Comparison of ENCODE assay signal across 8 cellular contexts in the genomic region with DNA sequence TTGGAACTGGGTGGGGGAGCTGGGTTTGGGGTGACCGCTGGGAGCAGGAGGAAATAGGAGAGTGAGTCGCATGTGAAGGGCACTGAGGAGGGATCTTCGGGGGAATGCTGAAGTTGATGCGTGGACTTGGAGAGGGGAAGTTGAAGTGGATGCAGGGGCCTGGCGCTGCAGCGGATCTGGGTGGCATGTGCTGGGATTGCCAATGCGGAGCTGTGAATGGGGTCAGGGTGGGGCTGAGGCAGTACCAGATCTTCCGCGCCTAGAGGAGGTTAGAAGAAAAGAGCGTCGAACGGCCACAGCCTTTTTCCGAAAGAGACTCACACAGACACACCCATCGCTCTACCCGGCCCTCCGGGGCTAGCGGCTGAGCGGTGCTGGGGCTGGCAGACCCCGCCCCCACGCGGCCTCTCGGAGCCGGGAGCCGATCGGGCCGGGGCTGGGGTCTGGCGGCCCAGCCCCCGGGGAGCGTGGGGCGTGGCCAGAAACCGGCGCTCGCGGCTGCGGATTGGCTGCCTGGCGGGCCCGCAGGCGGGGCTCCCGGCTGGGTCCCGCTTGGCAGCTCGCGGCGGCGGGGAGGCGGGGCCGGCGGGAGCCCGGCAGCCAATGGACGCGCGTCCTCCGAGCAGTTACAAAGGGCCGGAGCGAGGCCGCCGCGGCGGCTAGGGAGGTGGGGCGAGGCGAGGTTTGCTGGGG. TPM values are rescaled to one million over a fixed set of nuclear protein-coding genes. Genes with fewer than 3 reads are reported as not detected.
DNase-seq lines count a peak whose midpoint lies in the region; ATAC-seq, FAIRE-seq and TF ChIP-seq lines count a peak whose summit lies in the region.

Gene TGFBR1, plus strand, starts transcription at position 655 of the 693 bp plus-strand sequence. CDS start 93 bp downstream, outside the sequence.

- intact Hi-C loops in kidney (cut with DNase I): no loop called here

- H3K4me1 ChIP-seq in kidney (ENCODE audit: control insufficient read depth in 1 of 2, insufficient read depth in 1 of 2, low read depth in 1 of 2, low read length in 2 of 2): peaks cover 15 to 22% of the 10 kb centered on the region in 2 donors

- ATAC-seq in GM19035 (IDR thresholded peaks at IDR 0.05; ENCODE audit: unreplicated experiment) (peak; percentile 92), HG03354 (IDR thresholded peaks at IDR 0.05; ENCODE audit: poor library complexity, severe bottlenecking, unreplicated experiment) (peak; percentile 88)

- H3K4me3 ChIP-seq in kidney (ENCODE audit: low read length in 2 of 2): peak within 1 kb of the TSS; percentile 73 to 78

- H3K36me3 ChIP-seq in kidney (ENCODE audit: control insufficient read depth in 1 of 2, insufficient read depth in 2 of 2, low read length in 2 of 2): no peaks in the 10 kb centered on the region

- DNase-seq in AG09319 (ENCODE audit: extremely low read depth, low read depth) (peak; percentile 72), NCI-H460 (ENCODE audit: extremely low read depth, low read depth) (peak; percentile 90), cerebellum (ENCODE audit: low spot score) (peak; percentile 98), kidney (peak; percentile 98)
- DNase-seq in activated CD4-positive, alpha-beta T cell treated with anti-CD3 and anti-CD28 coated beads for 24 hours (ENCODE audit: low read depth in 2 of 2): peak; percentile 84 to 85
- peak; percentile 95 for DNase-seq in stimulated activated CD4-positive, alpha-beta T cell treated with anti-CD3 and anti-CD28 coated beads, Interleukin-15, amount 100 ng/mL, for 24 hours

- no peak for FAIRE-seq in kidney (lab: Jason Lieb, UNC)

- TF ChIP-seq CTCF in AG09319 (IDR thresholded peaks at IDR 0.05; ENCODE audit: low read depth, low read length) (no peak; the same call in none of the 2 replicates), kidney (IDR thresholded peaks at IDR 0.05; ENCODE audit: borderline replicate concordance, extremely low read depth, insufficient read depth) (no peak)

- H3K9ac ChIP-seq in kidney (ENCODE audit: low read length in 2 of 2): peak within 1 kb of the TSS; percentile 15 to 51

- no peaks in the 10 kb centered on the region for H3K9me3 ChIP-seq in kidney (ENCODE audit: control insufficient read depth in 1 of 2, low read length in 2 of 2)

- peak within 1 kb of the TSS; percentile 69 to 73 for H3K27ac ChIP-seq in kidney (ENCODE audit: low read depth in 2 of 2, low read length in 2 of 2)

RNA-seq across cellular contexts. Expression of gene TGFBR1, which starts in this region (rescaled TPM):
- total RNA-seq in NCI-H460 (2014; rRNA removed; shearing (Covaris generic)): 78.3 and 85.6 TPM in 2 replicates
- polyA plus RNA-seq in NCI-H460 (2014; cell fraction: nucleus; rRNA removed): 18.6 and 25.6 TPM in 2 replicates
- total RNA-seq in cerebellum: 51.7 TPM
- total RNA-seq in kidney: 50.8 TPM
- 7.9 TPM for polyA plus RNA-seq in kidney (ENCODE audit: insufficient read depth, low read depth, low replicate concordance)

Comparison
In these comparisons a context has a peak if more than half of its experiments do, and no peak if none do; other contexts are left out.
1. Peak in every context shown above with its lines: DNase-seq, ATAC-seq, H3K4me3 ChIP-seq and H3K27ac ChIP-seq.